9 cellular contexts compared by ENCODE assay signal in the genomic region with DNA sequence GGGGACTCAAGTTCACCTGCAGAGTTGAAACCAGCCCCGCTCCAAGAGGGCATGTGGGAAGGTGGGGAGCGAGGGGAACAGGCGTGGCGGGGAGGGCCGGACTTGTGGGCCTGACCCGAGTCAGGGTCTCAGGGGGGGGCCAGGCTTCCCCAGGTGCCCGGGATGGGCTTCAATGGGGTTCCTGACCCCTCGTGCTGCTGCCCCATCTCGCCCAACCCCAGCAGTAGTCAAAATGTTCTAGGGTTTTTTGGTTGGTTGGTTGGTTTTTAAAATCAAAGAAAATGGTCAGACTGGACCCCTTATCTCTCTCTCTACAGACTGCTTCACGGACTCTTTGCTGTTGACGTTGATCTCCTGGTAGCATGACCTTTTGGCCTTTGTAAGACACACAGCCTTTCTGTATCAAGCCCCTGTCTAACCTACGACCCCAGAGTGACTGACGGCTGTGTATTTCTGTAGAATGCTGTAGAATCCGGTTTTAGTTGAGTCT.
DNase-seq lines count a peak whose midpoint lies in the region; ATAC-seq and TF ChIP-seq lines count a peak whose summit lies in the region.
"Had no signal": no experiment of that assay in that cellular context is flagged by ENCODE, and none has a peak within 500 bp of the region (broad histone marks: within the 10 kb centered on the region; RNA-seq: fewer than 3 reads in every experiment).

No MANE protein-coding gene starts in this region.

- peak overlapping the region; percentile 83 for H3K27ac Mint-ChIP-seq in CD4-positive, alpha-beta T cell
- H3K27ac Mint-ChIP-seq in neural crest cell (ENCODE audit: unreplicated experiment): peak overlapping the region; percentile 4

- no peak for ATAC-seq in CD4-positive, alpha-beta T cell (ENCODE audit: poor library complexity)
- ATAC-seq in Panc1: no peak
- ATAC-seq in HG02588 (IDR thresholded peaks at IDR 0.05; ENCODE audit: unreplicated experiment): no peak
- ATAC-seq in GM19463 (IDR thresholded peaks at IDR 0.05; ENCODE audit: unreplicated experiment): no peak

- CTCF ChIA-PET in CD4-positive, alpha-beta T cell (lab: Charles Lee): interaction anchor here (0.7 to 1.3 kb wide), 3 partner anchors 10 to 47 kb away, joined by 3 read pairs; no protein-coding TSS in a partner anchor
- CTCF ChIA-PET in Panc1 (lab: Charles Lee): interaction anchor here (0.6 to 1.2 kb wide), 9 partner anchors 13 to 654 kb away, joined by 3 to 5 read pairs (median 3); partner anchors contain the start of gene OGFOD1

- no peaks in the 10 kb centered on the region for H3K36me3 ChIP-seq in Panc1 (ENCODE audit: control insufficient read depth, insufficient read depth, low read length)

- H3K4me3 Mint-ChIP-seq in CD4-positive, alpha-beta T cell: no peak overlapping the region
- peak overlapping the region; percentile 26 for H3K4me3 Mint-ChIP-seq in neural crest cell

- no peak overlapping the region for H3K27ac ChIP-seq in CD4-positive, alpha-beta T cell (ENCODE audit: low read depth, low read length)
- H3K27ac ChIP-seq in Panc1 (ENCODE audit: low read length) (peak overlapping the region; percentile 23; the same call in 1 of the 2 replicates), coronary artery (no peak overlapping the region)
- H3K27ac ChIP-seq: SK-N-MC had no signal

- H3K27me3 Mint-ChIP-seq in CD4-positive, alpha-beta T cell: no peaks in the 10 kb centered on the region
- no peaks in the 10 kb centered on the region for H3K27me3 Mint-ChIP-seq in neural crest cell (ENCODE audit: low read depth)

- H3K4me3 ChIP-seq in Panc1 (ENCODE audit: low read depth in 2 of 2, low read length in 2 of 2) (no peak overlapping the region), coronary artery (peak overlapping the region; percentile 62)
- H3K4me3 ChIP-seq: SK-N-MC had no signal

- no peak for TF ChIP-seq CTCF in CD4-positive, alpha-beta T cell (IDR thresholded peaks at IDR 0.05)
- TF ChIP-seq CTCF in Panc1 (IDR thresholded peaks at IDR 0.05): no peak
- no peak for TF ChIP-seq CTCF in coronary artery (IDR thresholded peaks at IDR 0.05)
- TF ChIP-seq CTCF in neural crest cell (conservative IDR thresholded peaks at IDR 0.05): no peak

- POLR2A ChIA-PET in CD4-positive, alpha-beta T cell (lab: Charles Lee): interaction anchor here (0.8 kb wide), 1 partner anchor 164 kb away, joined by 3 read pairs; no protein-coding TSS in a partner anchor
- POLR2A ChIA-PET in Panc1 (lab: Charles Lee): interaction anchor here (0.6 to 0.7 kb wide), 2 partner anchors 18 to 178 kb away, joined by 3 to 4 read pairs; no protein-coding TSS in a partner anchor

- intact Hi-C loops in CD4-positive, alpha-beta T cell (cut with DNase I, micrococcal nuclease): loop anchor here in 1 of 2 experiments (5.0 kb wide), 1 partner anchor 889 kb away; no protein-coding TSS in a partner anchor
- intact Hi-C loops in Panc1 (cut with micrococcal nuclease; ENCODE audit: unreplicated experiment): no loop called here

- H3K36me3 Mint-ChIP-seq in CD4-positive, alpha-beta T cell (ENCODE audit: low read depth): peaks cover 8% of the 10 kb centered on the region
- no peaks in the 10 kb centered on the region for H3K36me3 Mint-ChIP-seq in neural crest cell (ENCODE audit: low read depth)

- H3K4me1 Mint-ChIP-seq in CD4-positive, alpha-beta T cell (ENCODE audit: low read depth): peaks cover 31% of the 10 kb centered on the region
- H3K4me1 Mint-ChIP-seq in neural crest cell: peaks cover 32% of the 10 kb centered on the region

- no TSS peak for BruUV-seq in Panc1 (replicated peaks; lab: Mats Ljungman, UMichigan)

- peaks cover 11% of the 10 kb centered on the region for H3K4me1 ChIP-seq in Panc1 (ENCODE audit: control insufficient read depth, insufficient read depth, low read length)

- no peaks in the 10 kb centered on the region for H3K9me3 Mint-ChIP-seq in CD4-positive, alpha-beta T cell
- no peaks in the 10 kb centered on the region for H3K9me3 Mint-ChIP-seq in neural crest cell

- H3K27me3 ChIP-seq in CD4-positive, alpha-beta T cell (ENCODE audit: control insufficient read depth, insufficient read depth, low read length): no peaks in the 10 kb centered on the region
- no peaks in the 10 kb centered on the region for H3K27me3 ChIP-seq in Panc1 (ENCODE audit: control insufficient read depth, insufficient read depth, low read length)

- DNase-seq in CD4-positive, alpha-beta T cell: no peak
- no peak for DNase-seq in Panc1 (ENCODE audit: low read depth, low spot score)
- DNase-seq in coronary artery (ENCODE audit: low spot score): no peak
- no peak for DNase-seq in neural crest cell (ENCODE audit: low read depth, low spot score)
- no peak for DNase-seq in epidermal melanocyte (ENCODE audit: insufficient read length, low spot score)
- DNase-seq in NCI-H748 (lab: John Stamatoyannopoulos, UW; ENCODE audit: unreplicated experiment): no peak

- H3K9me3 ChIP-seq in CD4-positive, alpha-beta T cell (ENCODE audit: control insufficient read depth, low read length): no peaks in the 10 kb centered on the region
- no peaks in the 10 kb centered on the region for H3K9me3 ChIP-seq in Panc1 (ENCODE audit: control insufficient read depth, insufficient read depth, low read depth, low read length)

- in situ Hi-C loops in Panc1 (cut with HindIII; ENCODE audit: low pct_unique_long_range_greater_than_20kb, low sequenced_read_pairs): no loop called here
